ENCODE assay signal across 13 cellular contexts in genomic region chr3:8307545-8308110, GRCh38.
"Had no signal": no experiment of that assay in that cellular context is flagged by ENCODE, and none has a peak within 500 bp of the region (broad histone marks: within the 10 kb centered on the region; RNA-seq: fewer than 3 reads in every experiment).

No MANE protein-coding gene starts in this region.

- H3K36me3 ChIP-seq: prostate gland, upper lobe of left lung had no signal

- H3K27ac ChIP-seq: dorsolateral prefrontal cortex, prostate gland, upper lobe of left lung had no signal

- H3K4me3 Mint-ChIP-seq: activated CD4-positive, alpha-beta memory T cell treated with anti-CD3 and anti-CD28 coated beads for 36 hours; activated T-cell treated with anti-CD3 and anti-CD28 coated beads, Interleukin-2, amount 50 U/mL, for 4 hours; naive B cell had no signal

- H3K4me1 ChIP-seq: prostate gland, upper lobe of left lung had no signal

- H3K27me3 Mint-ChIP-seq: activated CD4-positive, alpha-beta memory T cell treated with anti-CD3 and anti-CD28 coated beads for 36 hours had no signal

- H3K4me1 Mint-ChIP-seq: naive B cell had no signal

- H3K27me3 ChIP-seq: dorsolateral prefrontal cortex, upper lobe of left lung had no signal

- H3K36me3 Mint-ChIP-seq: activated CD4-positive, alpha-beta memory T cell treated with anti-CD3 and anti-CD28 coated beads for 36 hours; naive B cell had no signal

- ATAC-seq: activated T-cell treated with anti-CD3 and anti-CD28 coated beads, Interleukin-2, amount 50 U/mL, for 4 hours; esophagus mucosa; sciatic nerve had no signal

- H3K4me3 ChIP-seq: dorsolateral prefrontal cortex, prostate gland, upper lobe of left lung had no signal

- H3K27ac Mint-ChIP-seq: activated CD4-positive, alpha-beta memory T cell treated with anti-CD3 and anti-CD28 coated beads for 36 hours; naive B cell had no signal

- DNase-seq: activated CD4-positive, alpha-beta memory T cell treated with anti-CD3 and anti-CD28 coated beads for 36 hours; activated CD4-positive, alpha-beta T cell treated with anti-CD3 and anti-CD28 coated beads for 1 hour; activated gamma-delta T cell; activated T-cell treated with anti-CD3 and anti-CD28 coated beads, Interleukin-2, amount 50 U/mL, for 4 hours; aorta; dorsolateral prefrontal cortex; naive B cell; stimulated activated CD4-positive, alpha-beta T cell treated with anti-CD3 and anti-CD28 coated beads, Interleukin-2, amount 100 ng/mL, for 24 hours; stimulated activated naive CD4-positive, alpha-beta T cell treated with Interleukin-2 at 50 U/mL for 16 hours; upper lobe of left lung had no signal
